25 cellular contexts compared by ENCODE assay signal in the genomic region with DNA sequence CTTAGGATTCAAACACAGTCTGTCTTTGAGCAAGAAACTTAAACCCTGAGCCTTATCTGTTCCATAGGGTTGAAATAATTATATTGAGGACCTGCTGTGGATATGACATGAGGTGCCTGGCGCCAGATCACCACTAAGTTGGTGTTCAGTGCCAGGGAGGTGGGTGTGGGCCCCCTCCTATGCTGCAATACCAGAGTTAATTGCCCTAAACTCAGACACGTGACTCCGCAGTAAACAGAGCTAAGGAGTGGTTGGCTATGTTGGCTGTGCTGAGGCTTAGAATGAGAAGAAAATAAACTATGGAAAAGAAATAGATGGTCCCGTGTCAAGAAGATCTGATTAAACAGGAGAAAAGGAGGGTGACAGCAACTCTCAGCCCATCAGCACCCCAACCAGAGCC.
"Had no signal": no experiment of that assay in that cellular context is flagged by ENCODE, and none has a peak within 500 bp of the region (broad histone marks: within the 10 kb centered on the region; RNA-seq: fewer than 3 reads in every experiment).

No MANE protein-coding gene starts in this region.

- H3K27me3 ChIP-seq: breast epithelium, upper lobe of left lung had no signal

- H3K4me3 Mint-ChIP-seq: activated CD4-positive, alpha-beta T cell treated with anti-CD3 and anti-CD28 coated beads, Interleukin-2, amount 10 ng/mL, durations not matched to agents 7 days and 5 days; activated CD8-positive, alpha-beta T cell treated with anti-CD3 and anti-CD28 coated beads, Interleukin-2, amount 10 ng/mL, durations not matched to agents 7 days and 5 days; activated naive CD8-positive, alpha-beta T cell treated with anti-CD3 and anti-CD28 coated beads for 36 hours; central memory CD8-positive, alpha-beta T cell; effector memory CD8-positive, alpha-beta T cell; immature natural killer cell; mesothelial cell of epicardium; stimulated activated memory B cell treated with anti-CD40 and anti-IgM and Interleukin-4, amounts not matched to agents 10 μg/mL and 1 μg/mL and 100 μg/mL, for 72 hours; T-helper 2 cell treated with Interferon-gamma antibody and Interleukin-4, amounts not matched to agents 5 μg/mL and 100 μg/mL, for 36 hours had no signal

- H3K27ac Mint-ChIP-seq: activated CD4-positive, alpha-beta T cell treated with anti-CD3 and anti-CD28 coated beads, Interleukin-2, amount 10 ng/mL, durations not matched to agents 7 days and 5 days; activated CD8-positive, alpha-beta T cell treated with anti-CD3 and anti-CD28 coated beads, Interleukin-2, amount 10 ng/mL, durations not matched to agents 7 days and 5 days; activated naive CD8-positive, alpha-beta T cell treated with anti-CD3 and anti-CD28 coated beads for 36 hours; effector memory CD8-positive, alpha-beta T cell; immature natural killer cell; mesothelial cell of epicardium; stimulated activated memory B cell treated with anti-CD40 and anti-IgM and Interleukin-4, amounts not matched to agents 10 μg/mL and 1 μg/mL and 100 μg/mL, for 72 hours; T-helper 2 cell treated with Interferon-gamma antibody and Interleukin-4, amounts not matched to agents 5 μg/mL and 100 μg/mL, for 36 hours had no signal

- H3K4me3 ChIP-seq: breast epithelium, dorsolateral prefrontal cortex, hepatocyte, left ventricle myocardium inferior, smooth muscle cell, thoracic aorta, upper lobe of left lung had no signal

- H3K9me3 Mint-ChIP-seq: activated naive CD8-positive, alpha-beta T cell treated with anti-CD3 and anti-CD28 coated beads for 36 hours; central memory CD8-positive, alpha-beta T cell; effector memory CD8-positive, alpha-beta T cell; immature natural killer cell; mesothelial cell of epicardium; stimulated activated memory B cell treated with anti-CD40 and anti-IgM and Interleukin-4, amounts not matched to agents 10 μg/mL and 1 μg/mL and 100 μg/mL, for 72 hours; T-helper 2 cell treated with Interferon-gamma antibody and Interleukin-4, amounts not matched to agents 5 μg/mL and 100 μg/mL, for 36 hours had no signal

- H3K27me3 Mint-ChIP-seq: activated CD4-positive, alpha-beta T cell treated with anti-CD3 and anti-CD28 coated beads, Interleukin-2, amount 10 ng/mL, durations not matched to agents 7 days and 5 days; stimulated activated memory B cell treated with anti-CD40 and anti-IgM and Interleukin-4, amounts not matched to agents 10 μg/mL and 1 μg/mL and 100 μg/mL, for 72 hours had no signal

- H3K4me1 Mint-ChIP-seq: activated CD4-positive, alpha-beta T cell treated with anti-CD3 and anti-CD28 coated beads, Interleukin-2, amount 10 ng/mL, durations not matched to agents 7 days and 5 days; activated naive CD8-positive, alpha-beta T cell treated with anti-CD3 and anti-CD28 coated beads for 36 hours; central memory CD8-positive, alpha-beta T cell had no signal

- H3K27ac ChIP-seq: breast epithelium, dorsolateral prefrontal cortex, hepatocyte, left ventricle myocardium inferior, thoracic aorta, upper lobe of left lung, WERI-Rb-1 had no signal

- DNase-seq: activated CD4-positive, alpha-beta T cell treated with anti-CD3 and anti-CD28 coated beads, Interleukin-2, amount 10 ng/mL, durations not matched to agents 7 days and 5 days; activated CD4-positive, CD25-positive, alpha-beta regulatory T cell treated with anti-CD3 and anti-CD28 coated beads, Interleukin-2, amount 50 U/mL, for 72 hours; activated CD8-positive, alpha-beta T cell treated with anti-CD3 and anti-CD28 coated beads, Interleukin-2, amount 10 ng/mL, durations not matched to agents 7 days and 5 days; activated naive CD8-positive, alpha-beta T cell treated with anti-CD3 and anti-CD28 coated beads for 36 hours; activated T-cell treated with anti-CD3 and anti-CD28 coated beads, Interleukin-2, amount 50 U/mL, for 1 hour; dorsolateral prefrontal cortex; effector memory CD8-positive, alpha-beta T cell; glutamatergic neuron; immature natural killer cell; left ventricle myocardium inferior; nucleus accumbens; posterior cingulate gyrus; stimulated activated CD4-positive, alpha-beta T cell treated with anti-CD3 and anti-CD28 coated beads, Interleukin-15, amount 100 ng/mL, for 24 hours; upper lobe of left lung; WERI-Rb-1 had no signal

- H3K36me3 Mint-ChIP-seq: immature natural killer cell; mesothelial cell of epicardium; stimulated activated memory B cell treated with anti-CD40 and anti-IgM and Interleukin-4, amounts not matched to agents 10 μg/mL and 1 μg/mL and 100 μg/mL, for 72 hours had no signal

- ATAC-seq: activated CD8-positive, alpha-beta T cell treated with anti-CD3 and anti-CD28 coated beads, Interleukin-2, amount 10 ng/mL, durations not matched to agents 7 days and 5 days; effector memory CD8-positive, alpha-beta T cell; esophagus mucosa; sciatic nerve; stimulated activated memory B cell treated with anti-CD40 and anti-IgM and Interleukin-4, amounts not matched to agents 10 μg/mL and 1 μg/mL and 100 μg/mL, for 72 hours had no signal

- H3K36me3 ChIP-seq: breast epithelium, left ventricle myocardium inferior, thoracic aorta, upper lobe of left lung, WERI-Rb-1 had no signal

- H3K4me1 ChIP-seq: breast epithelium had no signal

- H3K9me3 ChIP-seq: breast epithelium, left ventricle myocardium inferior, thoracic aorta, upper lobe of left lung had no signal
